In the genomic region with DNA sequence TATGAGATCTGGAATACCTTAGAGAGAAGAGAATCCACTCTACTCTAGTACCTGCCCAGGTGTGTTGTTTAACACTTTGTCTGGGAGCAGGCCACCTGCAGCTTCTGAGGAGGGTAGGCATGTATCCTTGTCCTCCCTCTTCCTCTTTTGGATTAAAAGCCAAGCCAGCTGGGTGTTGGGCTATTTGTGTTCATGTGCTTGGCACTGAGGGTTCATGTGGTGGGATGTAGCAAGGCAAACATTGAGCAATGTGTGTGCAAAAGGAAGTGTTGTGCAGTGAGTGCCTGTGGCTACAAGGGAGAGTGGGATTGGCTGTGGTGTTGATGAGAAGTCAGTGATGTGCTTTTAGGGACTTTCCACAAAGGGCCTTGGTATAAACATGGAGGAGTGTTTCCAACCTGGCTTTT, we compare ENCODE assay signal across 1 cellular context.
TF ChIP-seq lines count a peak whose summit lies in the region.

No MANE protein-coding gene starts in this region.

TF ChIP-seq in HepG2, 621 proteins besides CTCF, POLR2A, EP300 and RAD21 (continued from another document and continues in another):
- TF ChIP-seq ARID5B (CRISPR knock-in tag; IDR thresholded peaks at IDR 0.05), result peak; percentile 97
- no peak for TF ChIP-seq SOX6 (IDR thresholded peaks at IDR 0.05)
- TF ChIP-seq SOX6 (CRISPR knock-in tag; IDR thresholded peaks at IDR 0.05), result peak; percentile 86
- TF ChIP-seq, protein P1, sequence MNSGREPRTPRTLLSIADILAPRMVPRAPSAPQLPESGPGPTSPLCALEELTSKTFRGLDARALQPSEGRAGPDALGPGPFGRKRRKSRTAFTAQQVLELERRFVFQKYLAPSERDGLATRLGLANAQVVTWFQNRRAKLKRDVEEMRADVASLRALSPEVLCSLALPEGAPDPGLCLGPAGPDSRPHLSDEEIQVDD (CRISPR knock-in tag; IDR thresholded peaks at IDR 0.05; ENCODE audit: borderline replicate concordance), result no peak
- TF ChIP-seq, protein P2, sequence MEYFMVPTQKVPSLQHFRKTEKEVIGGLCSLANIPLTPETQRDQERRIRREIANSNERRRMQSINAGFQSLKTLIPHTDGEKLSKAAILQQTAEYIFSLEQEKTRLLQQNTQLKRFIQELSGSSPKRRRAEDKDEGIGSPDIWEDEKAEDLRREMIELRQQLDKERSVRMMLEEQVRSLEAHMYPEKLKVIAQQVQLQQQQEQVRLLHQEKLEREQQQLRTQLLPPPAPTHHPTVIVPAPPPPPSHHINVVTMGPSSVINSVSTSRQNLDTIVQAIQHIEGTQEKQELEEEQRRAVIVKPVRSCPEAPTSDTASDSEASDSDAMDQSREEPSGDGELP (IDR thresholded peaks at IDR 0.05; ENCODE audit: borderline replicate concordance, low read depth), result peak; percentile 90
- TF ChIP-seq, protein P3, sequence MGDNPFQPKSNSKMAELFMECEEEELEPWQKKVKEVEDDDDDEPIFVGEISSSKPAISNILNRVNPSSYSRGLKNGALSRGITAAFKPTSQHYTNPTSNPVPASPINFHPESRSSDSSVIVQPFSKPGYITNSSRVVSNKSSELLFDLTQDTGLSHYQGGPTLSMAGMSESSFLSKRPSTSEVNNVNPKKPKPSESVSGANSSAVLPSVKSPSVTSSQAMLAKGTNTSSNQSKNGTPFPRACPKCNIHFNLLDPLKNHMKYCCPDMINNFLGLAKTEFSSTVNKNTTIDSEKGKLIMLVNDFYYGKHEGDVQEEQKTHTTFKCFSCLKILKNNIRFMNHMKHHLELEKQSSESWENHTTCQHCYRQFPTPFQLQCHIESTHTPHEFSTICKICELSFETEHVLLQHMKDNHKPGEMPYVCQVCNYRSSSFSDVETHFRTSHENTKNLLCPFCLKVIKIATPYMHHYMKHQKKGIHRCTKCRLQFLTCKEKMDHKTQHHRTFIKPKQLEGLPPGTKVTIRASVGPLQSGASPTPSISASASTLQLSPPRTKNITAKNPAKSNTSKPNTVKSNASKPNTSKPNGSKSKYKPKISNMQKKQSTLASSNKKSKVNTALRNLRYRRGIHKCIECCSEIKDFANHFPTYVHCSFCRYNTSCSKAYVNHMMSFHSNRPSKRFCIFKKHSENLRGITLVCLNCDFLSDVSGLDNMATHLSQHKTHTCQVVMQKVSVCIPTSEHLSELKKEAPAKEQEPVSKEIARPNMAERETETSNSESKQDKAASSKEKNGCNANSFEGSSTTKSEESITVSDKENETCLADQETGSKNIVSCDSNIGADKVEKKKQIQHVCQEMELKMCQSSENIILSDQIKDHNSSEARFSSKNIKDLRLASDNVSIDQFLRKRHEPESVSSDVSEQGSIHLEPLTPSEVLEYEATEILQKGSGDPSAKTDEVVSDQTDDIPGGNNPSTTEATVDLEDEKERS (CRISPR knock-in tag; IDR thresholded peaks at IDR 0.05), result peak; percentile 95
- 0 out of 2 replicates have a peak, but pooled peaks have one; percentile 70 for TF ChIP-seq ZNF512B (CRISPR knock-in tag; IDR thresholded peaks at IDR 0.05; ENCODE audit: borderline replicate concordance)
- TF ChIP-seq ZFP36L1 (CRISPR knock-in tag; IDR thresholded peaks at IDR 0.05), result peak; percentile 74
- no peak for TF ChIP-seq PAWR (CRISPR knock-in tag; IDR thresholded peaks at IDR 0.05; ENCODE audit: borderline replicate concordance)
- TF ChIP-seq, protein P4, sequence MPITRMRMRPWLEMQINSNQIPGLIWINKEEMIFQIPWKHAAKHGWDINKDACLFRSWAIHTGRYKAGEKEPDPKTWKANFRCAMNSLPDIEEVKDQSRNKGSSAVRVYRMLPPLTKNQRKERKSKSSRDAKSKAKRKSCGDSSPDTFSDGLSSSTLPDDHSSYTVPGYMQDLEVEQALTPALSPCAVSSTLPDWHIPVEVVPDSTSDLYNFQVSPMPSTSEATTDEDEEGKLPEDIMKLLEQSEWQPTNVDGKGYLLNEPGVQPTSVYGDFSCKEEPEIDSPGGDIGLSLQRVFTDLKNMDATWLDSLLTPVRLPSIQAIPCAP (CRISPR knock-in tag; IDR thresholded peaks at IDR 0.05; ENCODE audit: low read depth), result 0 out of 2 replicates have a peak, but pooled peaks have one; percentile 47
- TF ChIP-seq RERE (CRISPR knock-in tag; IDR thresholded peaks at IDR 0.05; ENCODE audit: low read depth), result peak; percentile 87
- no peak for TF ChIP-seq CBFB (CRISPR knock-in tag; IDR thresholded peaks at IDR 0.05)
- TF ChIP-seq RCOR2 (CRISPR knock-in tag; IDR thresholded peaks at IDR 0.05), result peak; percentile 93
- 0 out of 2 replicates have a peak, but pooled peaks have one; percentile 22 for TF ChIP-seq ZFY (CRISPR knock-in tag; IDR thresholded peaks at IDR 0.05)
- TF ChIP-seq DRAP1 (CRISPR knock-in tag; IDR thresholded peaks at IDR 0.05), result peak; percentile 77
- TF ChIP-seq KDM1A (CRISPR knock-in tag; IDR thresholded peaks at IDR 0.05), result peak; percentile 98
- TF ChIP-seq, protein P5, sequence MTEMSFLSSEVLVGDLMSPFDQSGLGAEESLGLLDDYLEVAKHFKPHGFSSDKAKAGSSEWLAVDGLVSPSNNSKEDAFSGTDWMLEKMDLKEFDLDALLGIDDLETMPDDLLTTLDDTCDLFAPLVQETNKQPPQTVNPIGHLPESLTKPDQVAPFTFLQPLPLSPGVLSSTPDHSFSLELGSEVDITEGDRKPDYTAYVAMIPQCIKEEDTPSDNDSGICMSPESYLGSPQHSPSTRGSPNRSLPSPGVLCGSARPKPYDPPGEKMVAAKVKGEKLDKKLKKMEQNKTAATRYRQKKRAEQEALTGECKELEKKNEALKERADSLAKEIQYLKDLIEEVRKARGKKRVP (CRISPR knock-in tag; IDR thresholded peaks at IDR 0.05), result peak in 1 of 2 experiments; percentile 90; a peak in 2 of 4 replicates
- TF ChIP-seq TRIM24 (CRISPR knock-in tag; IDR thresholded peaks at IDR 0.05), result peak; percentile 95
- peak; percentile 6; the same call in 1 of the 2 replicates for TF ChIP-seq ZHX1 (CRISPR knock-in tag; IDR thresholded peaks at IDR 0.05; ENCODE audit: low read depth)
- TF ChIP-seq MIXL1 (CRISPR knock-in tag; IDR thresholded peaks at IDR 0.05), result peak; percentile 63; the same call in 1 of the 2 replicates
- peak; percentile 97 for TF ChIP-seq FOXO1 (CRISPR knock-in tag; IDR thresholded peaks at IDR 0.05)
- TF ChIP-seq SSRP1 (CRISPR knock-in tag; IDR thresholded peaks at IDR 0.05), result peak; percentile 98
- no peak for TF ChIP-seq CREM (IDR thresholded peaks at IDR 0.05)
- TF ChIP-seq CREM (CRISPR knock-in tag; IDR thresholded peaks at IDR 0.05), result no peak
- peak; percentile 99 for TF ChIP-seq CEBPG (CRISPR knock-in tag; IDR thresholded peaks at IDR 0.05)
- TF ChIP-seq, protein P6, sequence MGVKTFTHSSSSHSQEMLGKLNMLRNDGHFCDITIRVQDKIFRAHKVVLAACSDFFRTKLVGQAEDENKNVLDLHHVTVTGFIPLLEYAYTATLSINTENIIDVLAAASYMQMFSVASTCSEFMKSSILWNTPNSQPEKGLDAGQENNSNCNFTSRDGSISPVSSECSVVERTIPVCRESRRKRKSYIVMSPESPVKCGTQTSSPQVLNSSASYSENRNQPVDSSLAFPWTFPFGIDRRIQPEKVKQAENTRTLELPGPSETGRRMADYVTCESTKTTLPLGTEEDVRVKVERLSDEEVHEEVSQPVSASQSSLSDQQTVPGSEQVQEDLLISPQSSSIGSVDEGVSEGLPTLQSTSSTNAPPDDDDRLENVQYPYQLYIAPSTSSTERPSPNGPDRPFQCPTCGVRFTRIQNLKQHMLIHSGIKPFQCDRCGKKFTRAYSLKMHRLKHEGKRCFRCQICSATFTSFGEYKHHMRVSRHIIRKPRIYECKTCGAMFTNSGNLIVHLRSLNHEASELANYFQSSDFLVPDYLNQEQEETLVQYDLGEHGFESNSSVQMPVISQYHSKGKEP (CRISPR knock-in tag; IDR thresholded peaks at IDR 0.05), result 0 out of 2 replicates have a peak, but pooled peaks have one; percentile 68
